29 cellular contexts compared by ENCODE assay signal in genomic region chr9:93541581-93542349, GRCh38. TPM values are rescaled to one million over a fixed set of nuclear protein-coding genes. Genes with fewer than 3 reads are reported as not detected.
DNase-seq lines count a peak whose midpoint lies in the region; ATAC-seq and TF ChIP-seq lines count a peak whose summit lies in the region.
"Had no signal": no experiment of that assay in that cellular context is flagged by ENCODE, and none has a peak within 500 bp of the region (broad histone marks: within the 10 kb centered on the region; RNA-seq: fewer than 3 reads in every experiment).

No MANE protein-coding gene starts in this region.

- no peaks in the 10 kb centered on the region for H3K9me2 ChIP-seq in neural cell (ENCODE audit: insufficient read depth, low read length)

- TF ChIP-seq CTCF in neural cell (IDR thresholded peaks at IDR 0.05; ENCODE audit: poor library complexity, severe bottlenecking): no peak
- TF ChIP-seq CTCF in right lobe of liver (IDR thresholded peaks at IDR 0.05): no peak

- H3K79me2 ChIP-seq in neural cell (replicated peaks; ENCODE audit: insufficient read depth, low read length): no peaks in the 10 kb centered on the region

- no peak overlapping the region for H2AFZ ChIP-seq in neural cell (ENCODE audit: low read depth, low read length)
- H2AFZ ChIP-seq: PC-9 had no signal

- DNase-seq in activated naive CD8-positive, alpha-beta T cell treated with anti-CD3 and anti-CD28 coated beads for 36 hours: no peak
- no peak for DNase-seq in activated naive CD8-positive, alpha-beta T cell treated with anti-CD3 and anti-CD28 coated beads, Interleukin-2, amount 50 U/mL, for 24 hours
- no peak for DNase-seq in Right ventricle myocardium superior
- no peak for DNase-seq in foreskin melanocyte
- DNase-seq in mesenteric fat pad (ENCODE audit: low spot score): no peak
- DNase-seq in right lobe of liver: no peak
- DNase-seq: activated CD4-positive, alpha-beta T cell treated with anti-CD3 and anti-CD28 coated beads for 48 hours; activated naive CD4-positive, alpha-beta T cell treated with Interleukin-2 at 50 U/mL for 16 hours; activated T-cell treated with anti-CD3 and anti-CD28 coated beads, Interleukin-2, amount 50 U/mL, for 1 hour; amniotic stem cell; CD4-positive, alpha-beta memory T cell; DND-41; effector memory CD8-positive, alpha-beta T cell; Karpas-422; kidney; lower lobe of right lung; natural killer cell; NCI-H1930; NCI-H524; PC-9; stimulated activated CD4-positive, alpha-beta T cell treated with anti-CD3 and anti-CD28 coated beads, Interleukin-2, amount 100 ng/mL, for 24 hours; stimulated activated naive CD8-positive, alpha-beta T cell treated with anti-CD3 and anti-CD28 coated beads, Interleukin-15, Interleukin-2, amounts not matched to agents 100 U/mL and 50 U/mL, for 24 hours; T1000 had no signal

- peak overlapping the region; percentile 14 for H3K27ac Mint-ChIP-seq in activated naive CD8-positive, alpha-beta T cell treated with anti-CD3 and anti-CD28 coated beads for 36 hours
- H3K27ac Mint-ChIP-seq in activated naive CD8-positive, alpha-beta T cell treated with anti-CD3 and anti-CD28 coated beads, Interleukin-2, amount 50 U/mL, for 24 hours: no peak overlapping the region
- H3K27ac Mint-ChIP-seq: effector memory CD8-positive, alpha-beta T cell; natural killer cell had no signal

- peak; percentile 40 for TF ChIP-seq EP300 in neural cell (conservative IDR thresholded peaks at IDR 0.05; ENCODE audit: poor library complexity, severe bottlenecking)

- WGBS in right lobe of liver (ENCODE audit: insufficient coverage, low coverage, low lambda C conversion rate, missing lambda C conversion rate): 74% methylated on average over 5 of the region's 8 CpGs

- H3K4me1 Mint-ChIP-seq in activated naive CD8-positive, alpha-beta T cell treated with anti-CD3 and anti-CD28 coated beads for 36 hours: no peaks in the 10 kb centered on the region
- H3K4me1 Mint-ChIP-seq in activated naive CD8-positive, alpha-beta T cell treated with anti-CD3 and anti-CD28 coated beads, Interleukin-2, amount 50 U/mL, for 24 hours: no peaks in the 10 kb centered on the region

- H3K9ac ChIP-seq in neural cell (ENCODE audit: low read length): no peak overlapping the region

- ATAC-seq in activated naive CD8-positive, alpha-beta T cell treated with anti-CD3 and anti-CD28 coated beads, Interleukin-2, amount 50 U/mL, for 24 hours: no peak
- peak; percentile 55 for ATAC-seq in Right ventricle myocardium superior (ENCODE audit: poor library complexity)
- ATAC-seq in right lobe of liver: no peak
- no peak for ATAC-seq in GM21529 (IDR thresholded peaks at IDR 0.05; ENCODE audit: unreplicated experiment)
- ATAC-seq: A549; effector memory CD8-positive, alpha-beta T cell; HCT116; lower lobe of right lung; natural killer cell; stimulated activated naive CD8-positive, alpha-beta T cell treated with anti-CD3 and anti-CD28 coated beads, Interleukin-15, Interleukin-2, amounts not matched to agents 100 U/mL and 50 U/mL, for 24 hours had no signal

- no peak for TF ChIP-seq POLR2A in right lobe of liver (IDR thresholded peaks at IDR 0.05)

- H3K4me1 ChIP-seq in right lobe of liver: no peaks in the 10 kb centered on the region
- H3K4me1 ChIP-seq: A549, lower lobe of right lung had no signal

- no peaks in the 10 kb centered on the region for H3K9me3 Mint-ChIP-seq in activated naive CD8-positive, alpha-beta T cell treated with anti-CD3 and anti-CD28 coated beads for 36 hours
- H3K9me3 Mint-ChIP-seq in activated naive CD8-positive, alpha-beta T cell treated with anti-CD3 and anti-CD28 coated beads, Interleukin-2, amount 50 U/mL, for 24 hours: no peaks in the 10 kb centered on the region
- H3K9me3 Mint-ChIP-seq: effector memory CD8-positive, alpha-beta T cell; natural killer cell had no signal

- H3K4me3 Mint-ChIP-seq in activated naive CD8-positive, alpha-beta T cell treated with anti-CD3 and anti-CD28 coated beads for 36 hours: no peak overlapping the region
- no peak overlapping the region for H3K4me3 Mint-ChIP-seq in activated naive CD8-positive, alpha-beta T cell treated with anti-CD3 and anti-CD28 coated beads, Interleukin-2, amount 50 U/mL, for 24 hours
- H3K4me3 Mint-ChIP-seq: effector memory CD8-positive, alpha-beta T cell; natural killer cell had no signal

- H3K27ac ChIP-seq in neural cell (ENCODE audit: low read length) (no peak overlapping the region), right lobe of liver (no peak overlapping the region)
- H3K27ac ChIP-seq: A549, lower lobe of right lung, PC-9, thoracic aorta, VCaP had no signal

- H3K36me3 ChIP-seq in neural cell (ENCODE audit: insufficient read depth, low read length): no peaks in the 10 kb centered on the region
- H3K36me3 ChIP-seq in right lobe of liver: peaks cover 0 to 40% (median 13%) of the 10 kb centered on the region in 4 donors

- H3K36me3 Mint-ChIP-seq in activated naive CD8-positive, alpha-beta T cell treated with anti-CD3 and anti-CD28 coated beads for 36 hours: peaks cover 8% of the 10 kb centered on the region
- peaks cover 36% of the 10 kb centered on the region for H3K36me3 Mint-ChIP-seq in activated naive CD8-positive, alpha-beta T cell treated with anti-CD3 and anti-CD28 coated beads, Interleukin-2, amount 50 U/mL, for 24 hours (ENCODE audit: low read depth)
- H3K36me3 Mint-ChIP-seq: natural killer cell had no signal

- no peak overlapping the region for H3K4me2 ChIP-seq in neural cell (ENCODE audit: low read length)
- H3K4me2 ChIP-seq: A549, PC-9 had no signal

- no peaks in the 10 kb centered on the region for H3K27me3 Mint-ChIP-seq in activated naive CD8-positive, alpha-beta T cell treated with anti-CD3 and anti-CD28 coated beads for 36 hours
- no peaks in the 10 kb centered on the region for H3K27me3 Mint-ChIP-seq in activated naive CD8-positive, alpha-beta T cell treated with anti-CD3 and anti-CD28 coated beads, Interleukin-2, amount 50 U/mL, for 24 hours
- H3K27me3 Mint-ChIP-seq: CD4-positive, alpha-beta memory T cell; effector memory CD8-positive, alpha-beta T cell had no signal

- H3F3A ChIP-seq in neural cell (ENCODE audit: insufficient read depth, low read length, poor library complexity, severe bottlenecking): no peaks in the 10 kb centered on the region

- H3K4me3 ChIP-seq in neural cell (ENCODE audit: low read length) (no peak overlapping the region), right lobe of liver (no peak overlapping the region)
- H3K4me3 ChIP-seq: A549, lower lobe of right lung, PC-9, thoracic aorta had no signal

- no peaks in the 10 kb centered on the region for H4K20me1 ChIP-seq in neural cell (ENCODE audit: insufficient read depth)

- intact Hi-C loops in Right ventricle myocardium superior (cut with DNase I) (no loop called here), right lobe of liver (cut with DNase I) (no loop called here)

- TF ChIP-seq RAD21 in neural cell (conservative IDR thresholded peaks at IDR 0.05): no peak

- no peaks in the 10 kb centered on the region for H3K27me3 ChIP-seq in neural cell (ENCODE audit: insufficient read depth, low read depth, low read length)
- no peaks in the 10 kb centered on the region for H3K27me3 ChIP-seq in right lobe of liver

- H3K9me3 ChIP-seq in neural cell (ENCODE audit: low read length) (no peaks in the 10 kb centered on the region), right lobe of liver (no peaks in the 10 kb centered on the region)
- H3K9me3 ChIP-seq: A549, lower lobe of right lung, thoracic aorta had no signal

TF ChIP-seq in neural cell, 6 proteins besides CTCF, POLR2A, EP300 and RAD21:
- no peak for TF ChIP-seq REST (IDR thresholded peaks at IDR 0.05; ENCODE audit: borderline replicate concordance)
- no peak for TF ChIP-seq MXI1 (conservative IDR thresholded peaks at IDR 0.05; ENCODE audit: poor library complexity, severe bottlenecking)
- TF ChIP-seq EZH2 (IDR thresholded peaks at IDR 0.05; ENCODE audit: borderline replicate concordance, insufficient read depth, low read length, poor library complexity, severe bottlenecking): no peak
- no peak for TF ChIP-seq TAF1 (IDR thresholded peaks at IDR 0.05; ENCODE audit: low read depth)
- no peak for TF ChIP-seq SMC3 (conservative IDR thresholded peaks at IDR 0.05; ENCODE audit: poor library complexity)
- peak; percentile 20 for TF ChIP-seq POLR2AphosphoS5 (IDR thresholded peaks at IDR 0.05)
TF ChIP-seq in neural cell: peak in this region for 1.

RNA-seq across cellular contexts. Expression of gene PHF2, which starts 34.6 kb away (rescaled TPM):
- 10 to 100 TPM; 14.6 to 15.6 TPM for total RNA-seq in activated naive CD8-positive, alpha-beta T cell treated with anti-CD3 and anti-CD28 coated beads for 36 hours
- total RNA-seq in Right ventricle myocardium superior: 25.4 TPM
- 42.4 and 42.8 TPM in 2 replicates for polyA plus RNA-seq in neural cell
- polyA minus RNA-seq in neural cell: 46.5 and 48.5 TPM in 2 replicates
- 23.0 TPM for total RNA-seq in mesenteric fat pad
- total RNA-seq in right lobe of liver: 1 to 10 TPM; 6.3 to 8.5 (median 6.8) TPM
